Comparison of ENCODE assay signal across 8 cellular contexts in the genomic region with DNA sequence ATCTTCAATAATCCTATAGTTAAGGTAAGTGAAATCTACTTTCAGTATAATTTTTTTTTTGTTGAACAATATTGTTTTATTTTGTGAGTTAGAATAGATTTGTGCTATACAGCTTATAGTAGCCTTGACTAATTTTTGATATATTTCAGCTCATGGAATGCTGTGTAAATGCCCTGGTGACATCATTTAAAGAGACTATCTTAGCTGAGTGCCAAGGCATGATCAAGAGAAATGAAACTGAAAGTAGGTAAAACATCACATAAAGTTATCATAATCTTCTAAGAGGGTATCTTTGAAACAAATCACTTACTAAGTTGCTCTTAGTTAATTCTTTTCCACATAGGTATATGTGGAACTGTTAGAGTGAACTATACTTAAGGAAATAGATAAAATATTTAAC. TPM values are rescaled to one million over a fixed set of nuclear protein-coding genes. Genes with fewer than 3 reads are reported as not detected.
DNase-seq lines count a peak whose midpoint lies in the region; ATAC-seq lines count a peak whose summit lies in the region.

No MANE protein-coding gene starts in this region.

- CTCF ChIA-PET in naive thymus-derived CD4-positive, alpha-beta T cell (lab: Charles Lee): no interaction called here

- no peaks in the 10 kb centered on the region for H3K27me3 Mint-ChIP-seq in activated naive CD8-positive, alpha-beta T cell treated with anti-CD3 and anti-CD28 coated beads, Interleukin-2, amount 50 U/mL, for 24 hours
- no peaks in the 10 kb centered on the region for H3K27me3 Mint-ChIP-seq in naive thymus-derived CD4-positive, alpha-beta T cell

- H3K4me3 ChIP-seq in naive thymus-derived CD4-positive, alpha-beta T cell (ENCODE audit: low read length): peak overlapping the region; percentile 8

- no peak overlapping the region for H3K27ac Mint-ChIP-seq in activated naive CD8-positive, alpha-beta T cell treated with anti-CD3 and anti-CD28 coated beads, Interleukin-2, amount 50 U/mL, for 24 hours
- peak overlapping the region; percentile 17 to 86 (median 76) for H3K27ac Mint-ChIP-seq in naive thymus-derived CD4-positive, alpha-beta T cell

- H3K36me3 ChIP-seq in naive thymus-derived CD4-positive, alpha-beta T cell (ENCODE audit: control insufficient read depth in 2 of 3, insufficient read depth in 3 of 3, low read length in 3 of 3): peaks cover 0 to 19% (median 0%) of the 10 kb centered on the region in 3 experiments

- H3K4me3 Mint-ChIP-seq in activated naive CD8-positive, alpha-beta T cell treated with anti-CD3 and anti-CD28 coated beads, Interleukin-2, amount 50 U/mL, for 24 hours: no peak overlapping the region
- peak overlapping the region in 8 of 10 donors; percentile 23 to 63 (median 52) for H3K4me3 Mint-ChIP-seq in naive thymus-derived CD4-positive, alpha-beta T cell

- H3K4me1 Mint-ChIP-seq in activated naive CD8-positive, alpha-beta T cell treated with anti-CD3 and anti-CD28 coated beads, Interleukin-2, amount 50 U/mL, for 24 hours: peaks cover 16% of the 10 kb centered on the region
- H3K4me1 Mint-ChIP-seq in naive thymus-derived CD4-positive, alpha-beta T cell: peaks cover 11 to 43% (median 19%) of the 10 kb centered on the region in 7 donors

- DNase-seq in activated naive CD8-positive, alpha-beta T cell treated with anti-CD3 and anti-CD28 coated beads, Interleukin-2, amount 50 U/mL, for 24 hours: no peak
- peak in 7 of 9 donors; percentile 7 to 37 (median 21) for DNase-seq in naive thymus-derived CD4-positive, alpha-beta T cell
- DNase-seq in NCI-H2081 treated with DMSO at 0.1 percent for 48 hours (lab: John Stamatoyannopoulos, UW) (no peak), posterior vena cava (ENCODE audit: low spot score) (no peak), NCI-H2081 (lab: John Stamatoyannopoulos, UW) (no peak)
- DNase-seq in activated CD8-positive, alpha-beta memory T cell treated with anti-CD3 and anti-CD28 coated beads for 24 hours: no peak

- H3K36me3 Mint-ChIP-seq in activated naive CD8-positive, alpha-beta T cell treated with anti-CD3 and anti-CD28 coated beads, Interleukin-2, amount 50 U/mL, for 24 hours (ENCODE audit: low read depth): peaks cover 15% of the 10 kb centered on the region
- peaks cover 4 to 29% (median 18%) of the 10 kb centered on the region in 5 donors for H3K36me3 Mint-ChIP-seq in naive thymus-derived CD4-positive, alpha-beta T cell

- no peaks in the 10 kb centered on the region for H3K27me3 ChIP-seq in naive thymus-derived CD4-positive, alpha-beta T cell (ENCODE audit: control insufficient read depth in 2 of 2, insufficient read depth in 2 of 2, low read length in 2 of 2)

- peaks cover 0 to 6% of the 10 kb centered on the region in 2 donors for H3K4me1 ChIP-seq in naive thymus-derived CD4-positive, alpha-beta T cell (ENCODE audit: control insufficient read depth in 2 of 2, insufficient read depth in 2 of 2, low read length in 2 of 2)

- ATAC-seq in GM18511 (IDR thresholded peaks at IDR 0.05; ENCODE audit: unreplicated experiment) (peak; percentile 84), HG02759 (IDR thresholded peaks at IDR 0.05; ENCODE audit: unreplicated experiment) (peak; percentile 83)
- ATAC-seq in activated naive CD8-positive, alpha-beta T cell treated with anti-CD3 and anti-CD28 coated beads, Interleukin-2, amount 50 U/mL, for 24 hours: peak; percentile 75
- peak; percentile 72 for ATAC-seq in naive thymus-derived CD4-positive, alpha-beta T cell

- POLR2A ChIA-PET in naive thymus-derived CD4-positive, alpha-beta T cell (lab: Charles Lee): no interaction called here

- H3K9me3 ChIP-seq in naive thymus-derived CD4-positive, alpha-beta T cell (ENCODE audit: control insufficient read depth in 2 of 3, low read length in 3 of 3): no peaks in the 10 kb centered on the region

- H3K9me3 Mint-ChIP-seq in activated naive CD8-positive, alpha-beta T cell treated with anti-CD3 and anti-CD28 coated beads, Interleukin-2, amount 50 U/mL, for 24 hours: no peaks in the 10 kb centered on the region
- H3K9me3 Mint-ChIP-seq in naive thymus-derived CD4-positive, alpha-beta T cell: no peaks in the 10 kb centered on the region

- H3K27ac ChIP-seq in naive thymus-derived CD4-positive, alpha-beta T cell (ENCODE audit: low read depth, low read length): peak overlapping the region; percentile 40

- intact Hi-C loops in naive thymus-derived CD4-positive, alpha-beta T cell (cut with micrococcal nuclease): loop anchor here in 1 of 2 donors (1.0 to 2.0 kb wide), 2 partner anchors 51 to 61 kb away; a partner anchor contains a TSS
- intact Hi-C loops in posterior vena cava (cut with DNase I): no loop called here

RNA-seq across cellular contexts. Expression of a gene that starts 51.4 kb away (rescaled TPM):
- 10 to 100 TPM; 13.0 to 40.2 (median 17.9) TPM for total RNA-seq in naive thymus-derived CD4-positive, alpha-beta T cell
- 10 to 100 TPM; 36.3 to 36.8 TPM for polyA plus RNA-seq in naive thymus-derived CD4-positive, alpha-beta T cell
- 100 to 1,000 TPM in 1 of 2 donors, 10 to 100 TPM in 1; 65.5 to 119 TPM for total RNA-seq in posterior vena cava

Comparison
In these comparisons a context has a peak if more than half of its experiments do, and no peak if none do; other contexts are left out.
1. DNase-seq: peak in naive thymus-derived CD4-positive, alpha-beta T cell (7 of 9); none in activated naive CD8-positive, alpha-beta T cell treated with anti-CD3 and anti-CD28 coated beads, Interleukin-2, amount 50 U/mL, for 24 hours (single experiment), NCI-H2081 treated with DMSO at 0.1 percent for 48 hours (single experiment), posterior vena cava (single experiment), activated CD8-positive, alpha-beta memory T cell treated with anti-CD3 and anti-CD28 coated beads for 24 hours (single experiment) and NCI-H2081 (0 of 2).
2. Peak in every context shown above with its lines, with median percentiles within 50 percentile points of each other: ATAC-seq.